ENCODE assay signal across 1 cellular context in the genomic region with DNA sequence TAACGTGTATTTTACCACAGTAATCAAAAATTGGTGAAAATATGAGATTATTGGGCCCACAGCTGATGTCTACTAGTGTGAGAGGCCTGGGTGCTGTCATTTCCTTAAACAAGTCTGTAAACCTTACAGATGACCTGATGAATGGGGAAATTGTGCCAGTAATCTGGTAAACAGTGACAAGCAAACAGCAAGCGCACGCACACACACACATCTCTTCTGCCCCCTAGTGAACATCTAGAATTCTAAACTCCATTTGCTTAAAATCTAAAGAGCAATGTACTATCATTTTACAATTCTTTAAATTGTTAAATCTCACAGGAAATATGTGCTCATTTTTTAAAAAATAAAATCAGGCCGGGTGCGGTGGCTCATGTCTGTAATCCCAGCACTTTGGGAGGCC.
TF ChIP-seq lines count a peak whose summit lies in the region.

No MANE protein-coding gene starts in this region.

TF ChIP-seq in HepG2, 621 proteins besides CTCF, POLR2A, EP300 and RAD21 (continued from another document):
- TF ChIP-seq ZBTB43 (CRISPR knock-in tag; conservative IDR thresholded peaks at IDR 0.05) (0 out of 2 replicates have a peak, but pooled peaks have one; percentile 40), HNRNPL (IDR thresholded peaks at IDR 0.05; ENCODE audit: low read depth, low read length) (no peak), MTA3 (CRISPR knock-in tag; IDR thresholded peaks at IDR 0.05) (no peak), STAG1 (CRISPR knock-in tag; IDR thresholded peaks at IDR 0.05) (peak; percentile 88), ZNF407 (CRISPR knock-in tag; IDR thresholded peaks at IDR 0.05; ENCODE audit: not compliant biosample characterization) (no peak), HMGA1 (CRISPR knock-in tag; conservative IDR thresholded peaks at IDR 0.05) (no peak), ZNF234 (CRISPR knock-in tag; conservative IDR thresholded peaks at IDR 0.05) (no peak), ZNF335 (CRISPR knock-in tag; IDR thresholded peaks at IDR 0.05) (no peak), SMC3 (IDR thresholded peaks at IDR 0.05; ENCODE audit: low read length) (peak; percentile 60), FOXP4 (CRISPR knock-in tag; IDR thresholded peaks at IDR 0.05) (peak; percentile 69), DR1 (CRISPR knock-in tag; IDR thresholded peaks at IDR 0.05) (no peak), HOXD1 (CRISPR knock-in tag; IDR thresholded peaks at IDR 0.05) (no peak), ZNF207 (IDR thresholded peaks at IDR 0.05; ENCODE audit: borderline replicate concordance) (no peak), ELF3 (CRISPR knock-in tag; IDR thresholded peaks at IDR 0.05) (0 out of 2 replicates have a peak, but pooled peaks have one; percentile 39)
- TF ChIP-seq, protein P1, sequence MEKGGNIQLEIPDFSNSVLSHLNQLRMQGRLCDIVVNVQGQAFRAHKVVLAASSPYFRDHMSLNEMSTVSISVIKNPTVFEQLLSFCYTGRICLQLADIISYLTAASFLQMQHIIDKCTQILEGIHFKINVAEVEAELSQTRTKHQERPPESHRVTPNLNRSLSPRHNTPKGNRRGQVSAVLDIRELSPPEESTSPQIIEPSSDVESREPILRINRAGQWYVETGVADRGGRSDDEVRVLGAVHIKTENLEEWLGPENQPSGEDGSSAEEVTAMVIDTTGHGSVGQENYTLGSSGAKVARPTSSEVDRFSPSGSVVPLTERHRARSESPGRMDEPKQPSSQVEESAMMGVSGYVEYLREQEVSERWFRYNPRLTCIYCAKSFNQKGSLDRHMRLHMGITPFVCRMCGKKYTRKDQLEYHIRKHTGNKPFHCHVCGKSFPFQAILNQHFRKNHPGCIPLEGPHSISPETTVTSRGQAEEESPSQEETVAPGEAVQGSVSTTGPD (CRISPR knock-in tag; IDR thresholded peaks at IDR 0.05): no peak
- TF ChIP-seq, protein P2, sequence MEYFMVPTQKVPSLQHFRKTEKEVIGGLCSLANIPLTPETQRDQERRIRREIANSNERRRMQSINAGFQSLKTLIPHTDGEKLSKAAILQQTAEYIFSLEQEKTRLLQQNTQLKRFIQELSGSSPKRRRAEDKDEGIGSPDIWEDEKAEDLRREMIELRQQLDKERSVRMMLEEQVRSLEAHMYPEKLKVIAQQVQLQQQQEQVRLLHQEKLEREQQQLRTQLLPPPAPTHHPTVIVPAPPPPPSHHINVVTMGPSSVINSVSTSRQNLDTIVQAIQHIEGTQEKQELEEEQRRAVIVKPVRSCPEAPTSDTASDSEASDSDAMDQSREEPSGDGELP (IDR thresholded peaks at IDR 0.05; ENCODE audit: borderline replicate concordance, low read depth): peak; percentile 49; the same call in 1 of the 2 replicates
- TF ChIP-seq, protein P3, sequence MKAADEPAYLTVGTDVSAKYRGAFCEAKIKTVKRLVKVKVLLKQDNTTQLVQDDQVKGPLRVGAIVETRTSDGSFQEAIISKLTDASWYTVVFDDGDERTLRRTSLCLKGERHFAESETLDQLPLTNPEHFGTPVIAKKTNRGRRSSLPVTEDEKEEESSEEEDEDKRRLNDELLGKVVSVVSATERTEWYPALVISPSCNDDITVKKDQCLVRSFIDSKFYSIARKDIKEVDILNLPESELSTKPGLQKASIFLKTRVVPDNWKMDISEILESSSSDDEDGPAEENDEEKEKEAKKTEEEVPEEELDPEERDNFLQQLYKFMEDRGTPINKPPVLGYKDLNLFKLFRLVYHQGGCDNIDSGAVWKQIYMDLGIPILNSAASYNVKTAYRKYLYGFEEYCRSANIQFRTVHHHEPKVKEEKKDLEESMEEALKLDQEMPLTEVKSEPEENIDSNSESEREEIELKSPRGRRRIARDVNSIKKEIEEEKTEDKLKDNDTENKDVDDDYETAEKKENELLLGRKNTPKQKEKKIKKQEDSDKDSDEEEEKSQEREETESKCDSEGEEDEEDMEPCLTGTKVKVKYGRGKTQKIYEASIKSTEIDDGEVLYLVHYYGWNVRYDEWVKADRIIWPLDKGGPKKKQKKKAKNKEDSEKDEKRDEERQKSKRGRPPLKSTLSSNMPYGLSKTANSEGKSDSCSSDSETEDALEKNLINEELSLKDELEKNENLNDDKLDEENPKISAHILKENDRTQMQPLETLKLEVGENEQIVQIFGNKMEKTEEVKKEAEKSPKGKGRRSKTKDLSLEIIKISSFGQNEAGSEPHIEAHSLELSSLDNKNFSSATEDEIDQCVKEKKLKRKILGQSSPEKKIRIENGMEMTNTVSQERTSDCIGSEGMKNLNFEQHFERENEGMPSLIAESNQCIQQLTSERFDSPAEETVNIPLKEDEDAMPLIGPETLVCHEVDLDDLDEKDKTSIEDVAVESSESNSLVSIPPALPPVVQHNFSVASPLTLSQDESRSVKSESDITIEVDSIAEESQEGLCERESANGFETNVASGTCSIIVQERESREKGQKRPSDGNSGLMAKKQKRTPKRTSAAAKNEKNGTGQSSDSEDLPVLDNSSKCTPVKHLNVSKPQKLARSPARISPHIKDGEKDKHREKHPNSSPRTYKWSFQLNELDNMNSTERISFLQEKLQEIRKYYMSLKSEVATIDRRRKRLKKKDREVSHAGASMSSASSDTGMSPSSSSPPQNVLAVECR (CRISPR knock-in tag; IDR thresholded peaks at IDR 0.05; ENCODE audit: borderline replicate concordance): no peak
- TF ChIP-seq, protein P4, sequence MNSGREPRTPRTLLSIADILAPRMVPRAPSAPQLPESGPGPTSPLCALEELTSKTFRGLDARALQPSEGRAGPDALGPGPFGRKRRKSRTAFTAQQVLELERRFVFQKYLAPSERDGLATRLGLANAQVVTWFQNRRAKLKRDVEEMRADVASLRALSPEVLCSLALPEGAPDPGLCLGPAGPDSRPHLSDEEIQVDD (CRISPR knock-in tag; IDR thresholded peaks at IDR 0.05; ENCODE audit: borderline replicate concordance): no peak
- TF ChIP-seq, protein P5, sequence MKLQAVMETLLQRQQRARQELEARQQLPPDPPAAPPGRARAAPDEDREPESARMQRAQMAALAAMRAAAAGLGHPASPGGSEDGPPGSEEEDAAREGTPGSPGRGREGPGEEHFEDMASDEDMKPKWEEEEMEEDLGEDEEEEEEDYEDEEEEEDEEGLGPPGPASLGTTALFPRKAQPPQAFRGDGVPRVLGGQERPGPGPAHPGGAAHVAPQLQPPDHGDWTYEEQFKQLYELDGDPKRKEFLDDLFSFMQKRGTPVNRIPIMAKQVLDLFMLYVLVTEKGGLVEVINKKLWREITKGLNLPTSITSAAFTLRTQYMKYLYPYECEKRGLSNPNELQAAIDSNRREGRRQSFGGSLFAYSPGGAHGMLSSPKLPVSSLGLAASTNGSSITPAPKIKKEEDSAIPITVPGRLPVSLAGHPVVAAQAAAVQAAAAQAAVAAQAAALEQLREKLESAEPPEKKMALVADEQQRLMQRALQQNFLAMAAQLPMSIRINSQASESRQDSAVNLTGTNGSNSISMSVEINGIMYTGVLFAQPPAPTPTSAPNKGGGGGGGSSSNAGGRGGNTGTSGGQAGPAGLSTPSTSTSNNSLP (IDR thresholded peaks at IDR 0.05; ENCODE audit: low read depth, low read length): peak; percentile 45; the same call in 1 of the 2 replicates
TF ChIP-seq in HepG2: peak in this region for 17.
